Comparison of ENCODE assay signal across 8 cellular contexts in the genomic region with DNA sequence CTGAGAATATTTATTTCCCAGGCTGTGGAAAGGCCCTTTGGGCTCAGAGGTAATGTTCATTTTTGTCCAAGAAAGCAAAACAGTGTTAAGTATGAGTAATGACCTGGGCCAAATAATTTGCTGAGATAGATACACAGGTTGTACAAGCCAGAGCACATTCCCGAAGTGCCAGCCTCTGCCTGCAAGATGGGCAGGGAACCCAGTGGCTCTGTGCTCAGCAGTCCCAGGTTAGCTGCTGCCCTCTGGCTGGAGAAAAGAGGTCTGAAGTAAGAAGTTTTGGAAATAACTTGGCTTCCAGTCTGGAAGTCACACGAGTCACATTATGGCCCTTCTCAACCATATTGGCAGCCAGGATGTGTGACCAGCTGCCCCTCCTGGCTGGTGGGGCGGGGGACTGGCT. TPM values are rescaled to one million over a fixed set of nuclear protein-coding genes. Genes with fewer than 3 reads are reported as not detected.
DNase-seq lines count a peak whose midpoint lies in the region; ATAC-seq and TF ChIP-seq lines count a peak whose summit lies in the region.

No MANE protein-coding gene starts in this region.

- no peaks in the 10 kb centered on the region for H3F3A ChIP-seq in MM.1S (ENCODE audit: insufficient read depth, low read length)

- no peaks in the 10 kb centered on the region for H3K9me2 ChIP-seq in MM.1S (replicated peaks; ENCODE audit: insufficient read depth, low read length)

- H4K20me1 ChIP-seq in MM.1S (ENCODE audit: insufficient read depth, low read length): no peaks in the 10 kb centered on the region

- peaks cover 5% of the 10 kb centered on the region for H3K36me3 Mint-ChIP-seq in progenitor cell of endocrine pancreas (ENCODE audit: insufficient read depth)
- H3K36me3 Mint-ChIP-seq in activated CD4-positive, alpha-beta T cell treated with anti-CD3 and anti-CD28 coated beads for 36 hours (ENCODE audit: low read depth): no peaks in the 10 kb centered on the region

- peak overlapping the region; percentile 89 for H3K27ac Mint-ChIP-seq in progenitor cell of endocrine pancreas
- H3K27ac Mint-ChIP-seq in activated CD4-positive, alpha-beta T cell treated with anti-CD3 and anti-CD28 coated beads for 36 hours: no peak overlapping the region

- no peaks in the 10 kb centered on the region for H3K9me3 Mint-ChIP-seq in progenitor cell of endocrine pancreas (ENCODE audit: low read depth)
- no peaks in the 10 kb centered on the region for H3K9me3 Mint-ChIP-seq in activated CD4-positive, alpha-beta T cell treated with anti-CD3 and anti-CD28 coated beads for 36 hours (ENCODE audit: low read depth)

- H3K4me1 Mint-ChIP-seq in progenitor cell of endocrine pancreas (ENCODE audit: low read depth): peaks cover 43% of the 10 kb centered on the region
- no peaks in the 10 kb centered on the region for H3K4me1 Mint-ChIP-seq in activated CD4-positive, alpha-beta T cell treated with anti-CD3 and anti-CD28 coated beads for 36 hours

- H3K36me3 ChIP-seq in cardiac muscle cell: peaks cover 3% of the 10 kb centered on the region
- no peaks in the 10 kb centered on the region for H3K36me3 ChIP-seq in MM.1S (replicated peaks; ENCODE audit: insufficient read depth, low read length)

- H3K27ac ChIP-seq in cardiac muscle cell: peak overlapping the region; percentile 69
- no peak overlapping the region for H3K27ac ChIP-seq in MM.1S (ENCODE audit: low read length)

- no peaks in the 10 kb centered on the region for H3K79me2 ChIP-seq in MM.1S (ENCODE audit: low read length)

- H3K4me3 ChIP-seq in cardiac muscle cell (no peak overlapping the region), MM.1S (ENCODE audit: low read length) (no peak overlapping the region)

- no peak for ATAC-seq in activated CD4-positive, alpha-beta T cell treated with anti-CD3 and anti-CD28 coated beads for 36 hours
- ATAC-seq in GM19328 (IDR thresholded peaks at IDR 0.05; ENCODE audit: unreplicated experiment): no peak

- CTCF ChIA-PET in activated CD4-positive, alpha-beta T cell treated with anti-CD3 and anti-CD28 coated beads for 36 hours (lab: Charles Lee): interaction anchor here (0.7 to 0.8 kb wide), 2 partner anchors 52 to 65 kb away, joined by 3 to 5 read pairs; no protein-coding TSS in a partner anchor

- peaks cover 37% of the 10 kb centered on the region for H3K4me1 ChIP-seq in cardiac muscle cell (ENCODE audit: low read depth)
- no peaks in the 10 kb centered on the region for H3K4me1 ChIP-seq in MM.1S (ENCODE audit: low read length)

- DNase-seq in GM03348 (ENCODE audit: low spot score) (peak; percentile 34), UCSD-AML1 (lab: John Stamatoyannopoulos, UW; ENCODE audit: unreplicated experiment) (peak; percentile 51), cardiac muscle cell (ENCODE audit: low read depth in 1 of 2, low spot score in 1 of 2) (peak; percentile 19 to 39), progenitor cell of endocrine pancreas (ENCODE audit: low spot score, unreplicated experiment) (no peak), MM.1S (no peak)
- no peak for DNase-seq in activated CD4-positive, alpha-beta T cell treated with anti-CD3 and anti-CD28 coated beads for 36 hours
- no peak for DNase-seq in activated CD8-positive, alpha-beta memory T cell treated with anti-CD3 and anti-CD28 coated beads, Interleukin-2, amount 50 U/mL, for 48 hours

- POLR2A ChIA-PET in activated CD4-positive, alpha-beta T cell treated with anti-CD3 and anti-CD28 coated beads for 36 hours (lab: Charles Lee): no interaction called here

- H3K4me3 Mint-ChIP-seq in progenitor cell of endocrine pancreas (ENCODE audit: low read depth): no peak overlapping the region
- no peak overlapping the region for H3K4me3 Mint-ChIP-seq in activated CD4-positive, alpha-beta T cell treated with anti-CD3 and anti-CD28 coated beads for 36 hours

- no peak overlapping the region for H3K4me2 ChIP-seq in MM.1S (ENCODE audit: low read depth, low read length)

- no peak overlapping the region for H2AFZ ChIP-seq in MM.1S (ENCODE audit: low read length)

- intact Hi-C loops in activated CD4-positive, alpha-beta T cell treated with anti-CD3 and anti-CD28 coated beads for 36 hours (cut with DNase I, micrococcal nuclease): no loop called here

- peak; percentile 14 for TF ChIP-seq CTCF in cardiac muscle cell (IDR thresholded peaks at IDR 0.05; ENCODE audit: low read depth, low read length)
- TF ChIP-seq CTCF in progenitor cell of endocrine pancreas (IDR thresholded peaks at IDR 0.05; ENCODE audit: unreplicated experiment): peak; percentile 23
- no peak for TF ChIP-seq CTCF in MM.1S (IDR thresholded peaks at IDR 0.05; ENCODE audit: low read length)

- no peak overlapping the region for H3K9ac ChIP-seq in MM.1S (ENCODE audit: low read length)

- H3K9me3 ChIP-seq in cardiac muscle cell (ENCODE audit: low read depth): no peaks in the 10 kb centered on the region
- H3K9me3 ChIP-seq in MM.1S (replicated peaks; ENCODE audit: insufficient read depth, low read length): no peaks in the 10 kb centered on the region

- H3K27me3 ChIP-seq in cardiac muscle cell (no peaks in the 10 kb centered on the region), MM.1S (replicated peaks; ENCODE audit: insufficient read depth, low read length) (no peaks in the 10 kb centered on the region)

- no peaks in the 10 kb centered on the region for H3K27me3 Mint-ChIP-seq in progenitor cell of endocrine pancreas
- no peaks in the 10 kb centered on the region for H3K27me3 Mint-ChIP-seq in activated CD4-positive, alpha-beta T cell treated with anti-CD3 and anti-CD28 coated beads for 36 hours

RNA-seq across cellular contexts. Expression of gene MYZAP, which starts 20.2 kb away (rescaled TPM):
- 103 and 143 TPM in 2 replicates for total RNA-seq in cardiac muscle cell
- 175 and 230 TPM in 2 replicates for polyA plus RNA-seq in cardiac muscle cell
- 11.5 and 11.9 TPM in 2 replicates for total RNA-seq in progenitor cell of endocrine pancreas
- total RNA-seq in activated CD4-positive, alpha-beta T cell treated with anti-CD3 and anti-CD28 coated beads for 36 hours: under 1 TPM; 0.11 TPM

Comparison
In these comparisons a context has a peak if more than half of its experiments do, and no peak if none do; other contexts are left out.
1. DNase-seq: peak in GM03348 (single experiment), UCSD-AML1 (single experiment) and cardiac muscle cell (2 of 2); none in progenitor cell of endocrine pancreas (single experiment), activated CD4-positive, alpha-beta T cell treated with anti-CD3 and anti-CD28 coated beads for 36 hours (single experiment), activated CD8-positive, alpha-beta memory T cell treated with anti-CD3 and anti-CD28 coated beads, Interleukin-2, amount 50 U/mL, for 48 hours (single experiment) and MM.1S (single experiment).
2. RNA of gene MYZAP, which starts 20.2 kb away (total RNA-seq): 103 to 143 TPM in cardiac muscle cell and 11.5 to 11.9 TPM in progenitor cell of endocrine pancreas; 0.11 TPM in activated CD4-positive, alpha-beta T cell treated with anti-CD3 and anti-CD28 coated beads for 36 hours; every median in the first group is over 10 times any median in the second.